In the genomic region with DNA sequence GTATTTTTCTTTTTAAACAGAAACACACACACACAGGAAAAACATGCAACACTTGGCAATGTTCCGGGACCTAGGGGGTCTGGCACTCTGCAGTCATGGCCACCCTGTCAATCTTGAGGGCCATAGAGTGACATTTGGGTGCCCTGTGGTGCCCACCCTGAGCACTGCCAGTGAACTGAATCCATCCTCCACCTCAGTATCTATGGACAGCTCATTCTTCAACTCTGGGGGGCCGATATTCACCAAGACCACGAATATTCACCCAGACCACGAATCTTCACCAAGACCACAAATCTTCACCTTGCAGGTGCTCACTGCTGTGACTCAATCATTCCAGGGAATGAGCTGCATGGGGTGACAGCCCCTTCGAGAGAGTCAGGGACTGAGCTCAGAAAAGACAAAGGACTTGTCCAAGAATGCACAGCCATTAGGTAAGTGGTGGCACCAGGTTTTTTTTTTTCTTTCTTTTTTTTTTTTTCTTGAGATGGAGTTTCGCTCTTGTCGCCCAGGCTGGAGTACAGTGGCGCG, we compare ENCODE assay signal across 18 cellular contexts. TPM values are rescaled to one million over a fixed set of nuclear protein-coding genes. Genes with fewer than 3 reads are reported as not detected.
DNase-seq lines count a peak whose midpoint lies in the region; ATAC-seq and TF ChIP-seq lines count a peak whose summit lies in the region.
"Had no signal": no experiment of that assay in that cellular context is flagged by ENCODE, and none has a peak within 500 bp of the region (broad histone marks: within the 10 kb centered on the region; RNA-seq: fewer than 3 reads in every experiment).

No MANE protein-coding gene starts in this region.

- no peak overlapping the region for H3K4me3 Mint-ChIP-seq in activated CD8-positive, alpha-beta T cell treated with anti-CD3 and anti-CD28 coated beads for 36 hours
- H3K4me3 Mint-ChIP-seq in stimulated activated naive CD8-positive, alpha-beta T cell treated with anti-CD3 and anti-CD28 coated beads, Interleukin-15, Interleukin-2, amounts not matched to agents 100 ng/mL and 50 ng/mL, for 24 hours = no peak overlapping the region
- H3K4me3 Mint-ChIP-seq: CD4-positive, alpha-beta T cell had no signal

- CTCF ChIA-PET in activated CD8-positive, alpha-beta T cell treated with anti-CD3 and anti-CD28 coated beads for 36 hours (lab: Charles Lee) = interaction anchor here (0.6 to 4.0 kb wide), 5 partner anchors 23 to 441 kb away, joined by 3 to 20 read pairs (median 4); no protein-coding TSS in a partner anchor

- DNase-seq in NK-92 treated with Interleukin-12 subunit alpha and Interleukin-12 subunit beta, amount 100 ng/mL, for 24 hours (lab: John Stamatoyannopoulos, UW) = peak; percentile 17
- no peak for DNase-seq in NK-92 (lab: John Stamatoyannopoulos, UW; ENCODE audit: unreplicated experiment)
- DNase-seq in activated CD8-positive, alpha-beta T cell treated with anti-CD3 and anti-CD28 coated beads for 36 hours = peak; percentile 59
- peak; percentile 81 for DNase-seq in kidney tubule cell (ENCODE audit: low spot score)
- DNase-seq in NCI-H1417 treated with DMSO at 0.1 percent for 48 hours (lab: John Stamatoyannopoulos, UW) = no peak
- no peak for DNase-seq in stimulated activated naive CD4-positive, alpha-beta T cell treated with Interleukin-2 at 50 U/mL for 16 hours (lab: John Stamatoyannopoulos, UW)
- no peak for DNase-seq in NCI-H2196 (lab: John Stamatoyannopoulos, UW; ENCODE audit: unreplicated experiment)
- DNase-seq: CD4-positive, alpha-beta T cell; EL; GM23248; NCI-H1092 treated with DMSO at 0.1 percent for 48 hours; NCI-H2081; NCI-H510A; NCI-H774; RPMI8226; SIG-M5 had no signal

- H3K27me3 Mint-ChIP-seq in activated CD8-positive, alpha-beta T cell treated with anti-CD3 and anti-CD28 coated beads for 36 hours = peaks cover 6% of the 10 kb centered on the region
- peaks cover 16% of the 10 kb centered on the region for H3K27me3 Mint-ChIP-seq in stimulated activated naive CD8-positive, alpha-beta T cell treated with anti-CD3 and anti-CD28 coated beads, Interleukin-15, Interleukin-2, amounts not matched to agents 100 ng/mL and 50 ng/mL, for 24 hours

- peak; percentile 64 for ATAC-seq in activated CD8-positive, alpha-beta T cell treated with anti-CD3 and anti-CD28 coated beads for 36 hours

- H3K36me3 Mint-ChIP-seq in activated CD8-positive, alpha-beta T cell treated with anti-CD3 and anti-CD28 coated beads for 36 hours (ENCODE audit: low read depth) = no peaks in the 10 kb centered on the region
- H3K36me3 Mint-ChIP-seq in stimulated activated naive CD8-positive, alpha-beta T cell treated with anti-CD3 and anti-CD28 coated beads, Interleukin-15, Interleukin-2, amounts not matched to agents 100 ng/mL and 50 ng/mL, for 24 hours (ENCODE audit: low read depth) = no peaks in the 10 kb centered on the region

- peaks cover 30% of the 10 kb centered on the region for H3K4me1 Mint-ChIP-seq in activated CD8-positive, alpha-beta T cell treated with anti-CD3 and anti-CD28 coated beads for 36 hours (ENCODE audit: low read depth)
- H3K4me1 Mint-ChIP-seq in stimulated activated naive CD8-positive, alpha-beta T cell treated with anti-CD3 and anti-CD28 coated beads, Interleukin-15, Interleukin-2, amounts not matched to agents 100 ng/mL and 50 ng/mL, for 24 hours (ENCODE audit: low read depth) = peaks cover 34% of the 10 kb centered on the region

- H3K27ac Mint-ChIP-seq in activated CD8-positive, alpha-beta T cell treated with anti-CD3 and anti-CD28 coated beads for 36 hours = no peak overlapping the region
- H3K27ac Mint-ChIP-seq in stimulated activated naive CD8-positive, alpha-beta T cell treated with anti-CD3 and anti-CD28 coated beads, Interleukin-15, Interleukin-2, amounts not matched to agents 100 ng/mL and 50 ng/mL, for 24 hours = peak overlapping the region; percentile 76
- H3K27ac Mint-ChIP-seq: CD4-positive, alpha-beta T cell had no signal

- no peaks in the 10 kb centered on the region for H3K9me3 Mint-ChIP-seq in activated CD8-positive, alpha-beta T cell treated with anti-CD3 and anti-CD28 coated beads for 36 hours
- H3K9me3 Mint-ChIP-seq in stimulated activated naive CD8-positive, alpha-beta T cell treated with anti-CD3 and anti-CD28 coated beads, Interleukin-15, Interleukin-2, amounts not matched to agents 100 ng/mL and 50 ng/mL, for 24 hours = no peaks in the 10 kb centered on the region
- H3K9me3 Mint-ChIP-seq: CD4-positive, alpha-beta T cell had no signal

- TF ChIP-seq CTCF in activated CD8-positive, alpha-beta T cell treated with anti-CD3 and anti-CD28 coated beads for 36 hours (IDR thresholded peaks at IDR 0.05) = no peak

- POLR2A ChIA-PET in activated CD8-positive, alpha-beta T cell treated with anti-CD3 and anti-CD28 coated beads for 36 hours (lab: Charles Lee) = interaction anchor here (0.7 kb wide), 1 partner anchor 26 kb away, joined by 4 read pairs; no protein-coding TSS in a partner anchor

- intact Hi-C loops in activated CD8-positive, alpha-beta T cell treated with anti-CD3 and anti-CD28 coated beads for 36 hours (cut with micrococcal nuclease) = no loop called here

RNA-seq across cellular contexts. Expression of gene SNAI1, which starts 19.1 kb away (rescaled TPM):
- 1 to 10 TPM in 1 of 2 experiments, under 1 TPM in 1; 0.90 to 1.4 TPM for total RNA-seq in activated CD8-positive, alpha-beta T cell treated with anti-CD3 and anti-CD28 coated beads for 36 hours
- total RNA-seq: LHCN-M2 had no signal

Comparison
In these comparisons a context has a peak if more than half of its experiments do, and no peak if none do; other contexts are left out.
1. DNase-seq: peak in NK-92 treated with Interleukin-12 subunit alpha and Interleukin-12 subunit beta, amount 100 ng/mL, for 24 hours (single experiment), activated CD8-positive, alpha-beta T cell treated with anti-CD3 and anti-CD28 coated beads for 36 hours (single experiment) and kidney tubule cell (single experiment); none in NK-92 (single experiment), NCI-H1417 treated with DMSO at 0.1 percent for 48 hours (single experiment), stimulated activated naive CD4-positive, alpha-beta T cell treated with Interleukin-2 at 50 U/mL for 16 hours (single experiment) and NCI-H2196 (single experiment).